ENCODE assay signal across 11 cellular contexts in genomic region chr5:96220610-96221390, GRCh38.
DNase-seq lines count a peak whose midpoint lies in the region; ATAC-seq, FAIRE-seq and TF ChIP-seq lines count a peak whose summit lies in the region.
"Had no signal": no experiment of that assay in that cellular context is flagged by ENCODE, and none has a peak within 500 bp of the region (broad histone marks: within the 10 kb centered on the region; RNA-seq: fewer than 3 reads in every experiment).

No MANE protein-coding gene starts in this region.

- H2AK9ac ChIP-seq in IMR-90 (replicated peaks; ENCODE audit: low read depth, low read length, poor library complexity), result no peak overlapping the region

- no peaks in the 10 kb centered on the region for H3K4me1 Mint-ChIP-seq in CD8-positive, alpha-beta T cell (ENCODE audit: low read depth)
- H3K4me1 Mint-ChIP-seq: central memory CD8-positive, alpha-beta T cell had no signal

- H3K56ac ChIP-seq in IMR-90 (ENCODE audit: extremely low read depth, insufficient read depth, low read length), result peak overlapping the region; percentile 97

- H3K27ac ChIP-seq in A549, result peak overlapping the region; percentile 50 to 59; a peak in 5 of 6 replicates
- H3K27ac ChIP-seq in IMR-90 (ENCODE audit: insufficient read depth, low read length), result peak overlapping the region; percentile 74
- H3K27ac ChIP-seq in left ventricle myocardium inferior (replicated peaks), result no peak overlapping the region
- H3K27ac ChIP-seq in CD8-positive, alpha-beta T cell (ENCODE audit: low read depth, low read length), result no peak overlapping the region
- H3K27ac ChIP-seq: psoas muscle, WERI-Rb-1 had no signal

- 0 out of 2 replicates have a peak overlapping the region, but pooled peaks have one; percentile 18 for H2AK5ac ChIP-seq in IMR-90 (ENCODE audit: low read depth, low read length)

- H2AFZ ChIP-seq in IMR-90 (replicated peaks; ENCODE audit: low read length, poor library complexity), result no peak overlapping the region

- no peaks in the 10 kb centered on the region for H3K27me3 Mint-ChIP-seq in CD8-positive, alpha-beta T cell (ENCODE audit: low read depth)
- H3K27me3 Mint-ChIP-seq: central memory CD8-positive, alpha-beta T cell had no signal

- no peak overlapping the region; the same call in 1 of the 2 replicates for H3K9ac ChIP-seq in IMR-90 (ENCODE audit: low read depth, low read length)

- peak overlapping the region; percentile 66; the same call in 1 of the 2 replicates for H3K23ac ChIP-seq in IMR-90 (ENCODE audit: low read depth, low read length)

- POLR2A ChIA-PET in A549 (lab: Yijun Ruan, JAX), result no interaction called here
- POLR2A ChIA-PET in IMR-90 (lab: Charles Lee; ENCODE audit: unreplicated experiment), result interaction anchor here (0.6 kb wide), 1 partner anchor 844 kb away, joined by 5 read pairs; no protein-coding TSS in a partner anchor
- POLR2A ChIA-PET in CD8-positive, alpha-beta T cell (lab: Charles Lee), result no interaction called here

- in situ Hi-C loops in IMR-90 (cut with MboI; ENCODE audit: low sequenced_read_pairs), result no loop called here

- no peaks in the 10 kb centered on the region for H3K9me3 ChIP-seq in A549
- H3K9me3 ChIP-seq in IMR-90 (ENCODE audit: control insufficient read depth, insufficient read depth, low read length), result no peaks in the 10 kb centered on the region
- H3K9me3 ChIP-seq in left ventricle myocardium inferior (replicated peaks), result no peaks in the 10 kb centered on the region
- no peaks in the 10 kb centered on the region for H3K9me3 ChIP-seq in CD8-positive, alpha-beta T cell (ENCODE audit: low read length)
- H3K9me3 ChIP-seq: psoas muscle had no signal

- TF ChIP-seq RAD21 in A549 (conservative IDR thresholded peaks at IDR 0.05 in 1 of 2, IDR thresholded peaks at IDR 0.05 in 1 of 2) (no peak; a peak in 1 of 5 replicates), IMR-90 (IDR thresholded peaks at IDR 0.05; ENCODE audit: low read length) (no peak; the same call in 1 of the 2 replicates)

- peak overlapping the region; percentile 80 for H4K91ac ChIP-seq in IMR-90 (ENCODE audit: insufficient read depth, low read depth, low read length)

- peak; percentile 52 to 65; a peak in 4 of 6 replicates for ATAC-seq in A549
- ATAC-seq in GM18870 (IDR thresholded peaks at IDR 0.05; ENCODE audit: unreplicated experiment), result peak; percentile 70
- ATAC-seq in IMR-90 (ENCODE audit: low read depth), result peak; percentile 61
- ATAC-seq in GM21528 (IDR thresholded peaks at IDR 0.05; ENCODE audit: low FRiP score, unreplicated experiment), result no peak
- no peak for ATAC-seq in CD8-positive, alpha-beta T cell
- ATAC-seq: psoas muscle had no signal

- H3K27ac Mint-ChIP-seq in CD8-positive, alpha-beta T cell, result no peak overlapping the region

- CTCF ChIA-PET in A549 (lab: Yijun Ruan, JAX), result interaction anchor here (0.9 kb wide), 1 partner anchor 124 kb away, joined by 3 read pairs; no protein-coding TSS in a partner anchor
- CTCF ChIA-PET in IMR-90 (lab: Yijun Ruan, JAX), result no interaction called here
- CTCF ChIA-PET in CD8-positive, alpha-beta T cell (lab: Charles Lee), result no interaction called here

- peak overlapping the region; percentile 76 to 94 for H4K8ac ChIP-seq in IMR-90 (ENCODE audit: low read depth in 2 of 2, low read length in 2 of 2)

- peak overlapping the region; percentile 74; the same call in 1 of the 2 replicates for H3K4ac ChIP-seq in IMR-90 (ENCODE audit: low read depth, low read length)

- H3K18ac ChIP-seq in IMR-90 (ENCODE audit: low read depth, low read length), result peak overlapping the region; percentile 98

- BruUV-seq in IMR-90 (replicated peaks; lab: Mats Ljungman, UMichigan), result no TSS peak

- intact Hi-C loops in IMR-90 (cut with micrococcal nuclease), result loop anchor here (5.0 kb wide), 1 partner anchor 103 kb away; no protein-coding TSS in a partner anchor
- intact Hi-C loops in left ventricle myocardium inferior (cut with micrococcal nuclease), result no loop called here
- intact Hi-C loops in CD8-positive, alpha-beta T cell (cut with DNase I, micrococcal nuclease), result no loop called here

- TF ChIP-seq EP300 in A549 (IDR thresholded peaks at IDR 0.05), result no peak

- DNase-seq in A549 (ENCODE audit: low read depth in 1 of 2, low spot score in 1 of 2) (no peak), IMR-90 (peak; percentile 77), dedifferentiated amniotic fluid mesenchymal stem cell (ENCODE audit: extremely low spot score) (peak; percentile 65), left ventricle myocardium inferior (no peak), AML-193 (lab: John Stamatoyannopoulos, UW) (no peak)
- no peak for DNase-seq in CD8-positive, alpha-beta T cell
- DNase-seq: psoas muscle, WERI-Rb-1 had no signal

- 38% methylated on average over 4 of the region's 4 CpGs for WGBS in A549 (ENCODE audit: missing lambda C conversion rate)
- WGBS in IMR-90 (ENCODE audit: extremely low coverage in 2 of 2, insufficient read length in 1 of 2), 2 experiments, result no CpG with 5 or more reads among the region's 4 CpGs

- FAIRE-seq in A549 (lab: Jason Lieb, UNC), result no peak

- peak overlapping the region; percentile 90; the same call in 1 of the 2 replicates for H4K5ac ChIP-seq in IMR-90 (ENCODE audit: low read depth, low read length)

- peak overlapping the region; percentile 62; the same call in 2 of the 3 replicates for H2BK15ac ChIP-seq in IMR-90 (ENCODE audit: low read depth, low read length)

- H2BK5ac ChIP-seq in IMR-90 (ENCODE audit: low read depth, low read length, poor library complexity, severe bottlenecking), result peak overlapping the region; percentile 100

- no peak for TF ChIP-seq POLR2A in A549 (IDR thresholded peaks at IDR 0.05; ENCODE audit: low read length)
- TF ChIP-seq POLR2A in IMR-90 (IDR thresholded peaks at IDR 0.05; ENCODE audit: low read depth, low read length), result no peak; the same call in 1 of the 2 replicates

- dilution Hi-C loops in IMR-90 (cut with HindIII; ENCODE audit: low sequenced_read_pairs, unreplicated experiment), result no loop called here

- H3K36me3 Mint-ChIP-seq in CD8-positive, alpha-beta T cell, result no peaks in the 10 kb centered on the region

- no peaks in the 10 kb centered on the region for H3K9me3 Mint-ChIP-seq in CD8-positive, alpha-beta T cell
- H3K9me3 Mint-ChIP-seq: central memory CD8-positive, alpha-beta T cell had no signal

- H3K14ac ChIP-seq in IMR-90 (replicated peaks; ENCODE audit: low read depth, low read length), result peak overlapping the region; percentile 73

- TF ChIP-seq CTCF in A549 (IDR thresholded peaks at IDR 0.05) (no peak), IMR-90 (conservative IDR thresholded peaks at IDR 0.05; ENCODE audit: low read depth, low read length) (no peak), left ventricle myocardium inferior (IDR thresholded peaks at IDR 0.05; ENCODE audit: borderline replicate concordance) (no peak)
- TF ChIP-seq CTCF in CD8-positive, alpha-beta T cell (IDR thresholded peaks at IDR 0.05), result no peak

- H3K4me3 ChIP-seq in A549 (no peak overlapping the region), IMR-90 (ENCODE audit: insufficient read depth, low read depth, low read length) (no peak overlapping the region), left ventricle myocardium inferior (no peak overlapping the region)
- H3K4me3 ChIP-seq in CD8-positive, alpha-beta T cell (ENCODE audit: low read depth, low read length), result no peak overlapping the region
- H3K4me3 ChIP-seq: psoas muscle had no signal

- H2BK120ac ChIP-seq in IMR-90 (ENCODE audit: low read depth, low read length), result peak overlapping the region; percentile 100

- H3K4me3 Mint-ChIP-seq in CD8-positive, alpha-beta T cell, result no peak overlapping the region
- H3K4me3 Mint-ChIP-seq: central memory CD8-positive, alpha-beta T cell had no signal

- no peaks in the 10 kb centered on the region for H3K36me3 ChIP-seq in IMR-90 (ENCODE audit: control insufficient read depth, insufficient read depth, low read length)
- no peaks in the 10 kb centered on the region for H3K36me3 ChIP-seq in left ventricle myocardium inferior
- H3K36me3 ChIP-seq in CD8-positive, alpha-beta T cell (ENCODE audit: insufficient read depth, low read length), result no peaks in the 10 kb centered on the region
- H3K36me3 ChIP-seq: WERI-Rb-1 had no signal

- peaks cover 18% of the 10 kb centered on the region for H3K4me1 ChIP-seq in A549
- H3K4me1 ChIP-seq in IMR-90 (ENCODE audit: control insufficient read depth, insufficient read depth, low read length), result peaks cover 9% of the 10 kb centered on the region
- no peaks in the 10 kb centered on the region for H3K4me1 ChIP-seq in left ventricle myocardium inferior
- H3K4me1 ChIP-seq in CD8-positive, alpha-beta T cell (ENCODE audit: insufficient read depth, low read length), result no peaks in the 10 kb centered on the region
- H3K4me1 ChIP-seq: psoas muscle had no signal

- no peaks in the 10 kb centered on the region for H3K27me3 ChIP-seq in IMR-90 (ENCODE audit: control insufficient read depth, insufficient read depth, low read length)
- no peaks in the 10 kb centered on the region for H3K27me3 ChIP-seq in left ventricle myocardium inferior (ENCODE audit: low read depth)
- H3K27me3 ChIP-seq in CD8-positive, alpha-beta T cell (ENCODE audit: insufficient read depth, low read length), result no peaks in the 10 kb centered on the region

- H3K79me1 ChIP-seq in IMR-90 (ENCODE audit: low read depth in 1 of 2, low read length in 2 of 2), result peaks cover 8 to 11% of the 10 kb centered on the region in 2 experiments; a peak in 2 of 4 replicates

- peaks cover 6% of the 10 kb centered on the region; the same call in 1 of the 2 replicates for H3K9me1 ChIP-seq in IMR-90 (ENCODE audit: insufficient read depth, low read length)

- H4K20me1 ChIP-seq in IMR-90 (ENCODE audit: insufficient read depth, low read length), result no peaks in the 10 kb centered on the region

- H3K4me2 ChIP-seq in A549 (peak overlapping the region; percentile 42), IMR-90 (ENCODE audit: low read depth, low read length) (peak overlapping the region; percentile 44; the same call in 1 of the 2 replicates)

- H2BK20ac ChIP-seq in IMR-90 (ENCODE audit: low read depth, low read length), result peak overlapping the region; percentile 82

TF ChIP-seq in A549, 52 proteins besides CTCF, POLR2A, EP300 and RAD21 (continues in another document):
- TF ChIP-seq ZFP36 (IDR thresholded peaks at IDR 0.05; ENCODE audit: borderline replicate concordance, partially characterized antibody) (no peak), JUNB (IDR thresholded peaks at IDR 0.05) (peak; percentile 57), FOSL2 (IDR thresholded peaks at IDR 0.05) (0 out of 2 replicates have a peak, but pooled peaks have one; percentile 33), FOSL2 (CRISPR knock-in tag; IDR thresholded peaks at IDR 0.05) (peak; percentile 17; the same call in 1 of the 2 replicates), SMC3 (IDR thresholded peaks at IDR 0.05) (no peak), ZSCAN20 (CRISPR knock-in tag; IDR thresholded peaks at IDR 0.05) (no peak)

TF ChIP-seq in IMR-90, 13 proteins besides CTCF, POLR2A, EP300 and RAD21 (continues in another document):
- TF ChIP-seq NFE2L2 (IDR thresholded peaks at IDR 0.05; ENCODE audit: low read depth, low read length) (no peak), CEBPB (IDR thresholded peaks at IDR 0.05; ENCODE audit: low read depth, low read length) (peak; percentile 97), CHD1 (IDR thresholded peaks at IDR 0.05; ENCODE audit: low read depth, low read length) (no peak), RFX5 (IDR thresholded peaks at IDR 0.05; ENCODE audit: low read depth, low read length) (no peak)

Comparison
In these comparisons a context has a peak if more than half of its experiments do, and no peak if none do; other contexts are left out.
1. ATAC-seq: peak in A549 (2 of 2), GM18870 (single experiment) and IMR-90 (single experiment); none in GM21528 (single experiment) and CD8-positive, alpha-beta T cell (single experiment).
2. DNase-seq: peak in IMR-90 (single experiment) and dedifferentiated amniotic fluid mesenchymal stem cell (single experiment); none in A549 (0 of 2), left ventricle myocardium inferior (single experiment), AML-193 (0 of 2) and CD8-positive, alpha-beta T cell (0 of 7).
3. H3K27ac ChIP-seq: peak in A549 (2 of 2) and IMR-90 (single experiment); none in left ventricle myocardium inferior (single experiment) and CD8-positive, alpha-beta T cell (single experiment).